In genomic region chr5:35436441-35437057, GRCh38 we compare ENCODE assay signal across 9 cellular contexts.
DNase-seq lines count a peak whose midpoint lies in the region; ATAC-seq and TF ChIP-seq lines count a peak whose summit lies in the region.
"Had no signal": no experiment of that assay in that cellular context is flagged by ENCODE, and none has a peak within 500 bp of the region (broad histone marks: within the 10 kb centered on the region; RNA-seq: fewer than 3 reads in every experiment).

No MANE protein-coding gene starts in this region.

- no peaks in the 10 kb centered on the region for H3K4me1 ChIP-seq in upper lobe of left lung

- TF ChIP-seq CTCF in fibroblast of villous mesenchyme (IDR thresholded peaks at IDR 0.05; ENCODE audit: insufficient read depth, low read depth, low read length) (peak; percentile 72), upper lobe of left lung (IDR thresholded peaks at IDR 0.05) (peak in 5 of 6 experiments; percentile 16 to 46 (median 38))

- no peak for TF ChIP-seq POLR2A in upper lobe of left lung (IDR thresholded peaks at IDR 0.05)

- peak; percentile 44 for ATAC-seq in activated CD4-positive, alpha-beta T cell treated with anti-CD3 and anti-CD28 coated beads for 36 hours
- no peak for ATAC-seq in upper lobe of left lung (ENCODE audit: low FRiP score in 2 of 2)

- no peaks in the 10 kb centered on the region for H3K9me3 Mint-ChIP-seq in activated CD4-positive, alpha-beta T cell treated with anti-CD3 and anti-CD28 coated beads for 36 hours (ENCODE audit: low read depth)
- H3K9me3 Mint-ChIP-seq: activated naive CD8-positive, alpha-beta T cell treated with anti-CD3 and anti-CD28 coated beads, Interleukin-2, amount 10 ng/mL, durations not matched to agents 7 days and 5 days had no signal

- H3K4me1 Mint-ChIP-seq in activated CD4-positive, alpha-beta T cell treated with anti-CD3 and anti-CD28 coated beads for 36 hours: no peaks in the 10 kb centered on the region

- H3K27ac Mint-ChIP-seq in activated CD4-positive, alpha-beta T cell treated with anti-CD3 and anti-CD28 coated beads for 36 hours: no peak overlapping the region
- H3K27ac Mint-ChIP-seq: activated naive CD8-positive, alpha-beta T cell treated with anti-CD3 and anti-CD28 coated beads, Interleukin-2, amount 10 ng/mL, durations not matched to agents 7 days and 5 days had no signal

- H3K27me3 ChIP-seq in upper lobe of left lung (no peaks in the 10 kb centered on the region), MG63 (peaks cover 22% of the 10 kb centered on the region)

- intact Hi-C loops in activated CD4-positive, alpha-beta T cell treated with anti-CD3 and anti-CD28 coated beads for 36 hours (cut with DNase I, micrococcal nuclease): loop anchor here in 1 of 2 experiments (2.0 kb wide), 1 partner anchor 346 kb away; no protein-coding TSS in a partner anchor

- peaks cover 46% of the 10 kb centered on the region for H3K27me3 Mint-ChIP-seq in activated CD4-positive, alpha-beta T cell treated with anti-CD3 and anti-CD28 coated beads for 36 hours

- no peak overlapping the region for H3K27ac ChIP-seq in upper lobe of left lung

- H3K9me3 ChIP-seq in upper lobe of left lung (no peaks in the 10 kb centered on the region), MG63 (no peaks in the 10 kb centered on the region)

- 60 to 74% methylated on average over 6 of the region's 6 CpGs for WGBS in upper lobe of left lung, 2 donors

- DNase-seq in activated CD4-positive, alpha-beta T cell treated with anti-CD3 and anti-CD28 coated beads for 36 hours: peak; percentile 10
- no peak for DNase-seq in activated CD4-positive, alpha-beta T cell treated with anti-CD3 and anti-CD28 coated beads, Interleukin-2, amount 50 U/mL, for 1 hour
- DNase-seq in HT1080 (ENCODE audit: low read depth) (peak; percentile 44), SHP77 (lab: John Stamatoyannopoulos, UW) (peak; percentile 57 to 72), fibroblast of villous mesenchyme (ENCODE audit: low read depth) (peak; percentile 48), upper lobe of left lung (no peak), MG63 (no peak), COLO668 (lab: John Stamatoyannopoulos, UW; ENCODE audit: unreplicated experiment) (no peak)
- DNase-seq: activated naive CD8-positive, alpha-beta T cell treated with anti-CD3 and anti-CD28 coated beads, Interleukin-2, amount 10 ng/mL, durations not matched to agents 7 days and 5 days had no signal

- no peak for TF ChIP-seq EP300 in upper lobe of left lung (IDR thresholded peaks at IDR 0.05)

- no peak overlapping the region for H3K4me3 Mint-ChIP-seq in activated CD4-positive, alpha-beta T cell treated with anti-CD3 and anti-CD28 coated beads for 36 hours
- H3K4me3 Mint-ChIP-seq: activated naive CD8-positive, alpha-beta T cell treated with anti-CD3 and anti-CD28 coated beads, Interleukin-2, amount 10 ng/mL, durations not matched to agents 7 days and 5 days had no signal

- no peaks in the 10 kb centered on the region for H3K36me3 Mint-ChIP-seq in activated CD4-positive, alpha-beta T cell treated with anti-CD3 and anti-CD28 coated beads for 36 hours (ENCODE audit: low read depth)
- H3K36me3 Mint-ChIP-seq: activated naive CD8-positive, alpha-beta T cell treated with anti-CD3 and anti-CD28 coated beads, Interleukin-2, amount 10 ng/mL, durations not matched to agents 7 days and 5 days had no signal

- no peaks in the 10 kb centered on the region for H3K36me3 ChIP-seq in upper lobe of left lung
- no peaks in the 10 kb centered on the region for H3K36me3 ChIP-seq in MG63

- CTCF ChIA-PET in activated CD4-positive, alpha-beta T cell treated with anti-CD3 and anti-CD28 coated beads for 36 hours (lab: Charles Lee): interaction anchor here (0.6 to 1.8 kb wide), 14 partner anchors 10 to 736 kb away, joined by 3 to 10 read pairs (median 4); no protein-coding TSS in a partner anchor

- H3K4me3 ChIP-seq in fibroblast of villous mesenchyme (ENCODE audit: low read depth, low read length) (no peak overlapping the region), upper lobe of left lung (no peak overlapping the region), MG63 (no peak overlapping the region)

- POLR2A ChIA-PET in activated CD4-positive, alpha-beta T cell treated with anti-CD3 and anti-CD28 coated beads for 36 hours (lab: Charles Lee): no interaction called here

Comparison
In these comparisons a context has a peak if more than half of its experiments do, and no peak if none do; other contexts are left out.
1. DNase-seq: peak in activated CD4-positive, alpha-beta T cell treated with anti-CD3 and anti-CD28 coated beads for 36 hours (single experiment), HT1080 (single experiment), SHP77 (2 of 2) and fibroblast of villous mesenchyme (single experiment); none in activated CD4-positive, alpha-beta T cell treated with anti-CD3 and anti-CD28 coated beads, Interleukin-2, amount 50 U/mL, for 1 hour (single experiment), upper lobe of left lung (0 of 2), MG63 (single experiment) and COLO668 (single experiment).